Comparison of ENCODE assay signal across 1 cellular context in the genomic region with DNA sequence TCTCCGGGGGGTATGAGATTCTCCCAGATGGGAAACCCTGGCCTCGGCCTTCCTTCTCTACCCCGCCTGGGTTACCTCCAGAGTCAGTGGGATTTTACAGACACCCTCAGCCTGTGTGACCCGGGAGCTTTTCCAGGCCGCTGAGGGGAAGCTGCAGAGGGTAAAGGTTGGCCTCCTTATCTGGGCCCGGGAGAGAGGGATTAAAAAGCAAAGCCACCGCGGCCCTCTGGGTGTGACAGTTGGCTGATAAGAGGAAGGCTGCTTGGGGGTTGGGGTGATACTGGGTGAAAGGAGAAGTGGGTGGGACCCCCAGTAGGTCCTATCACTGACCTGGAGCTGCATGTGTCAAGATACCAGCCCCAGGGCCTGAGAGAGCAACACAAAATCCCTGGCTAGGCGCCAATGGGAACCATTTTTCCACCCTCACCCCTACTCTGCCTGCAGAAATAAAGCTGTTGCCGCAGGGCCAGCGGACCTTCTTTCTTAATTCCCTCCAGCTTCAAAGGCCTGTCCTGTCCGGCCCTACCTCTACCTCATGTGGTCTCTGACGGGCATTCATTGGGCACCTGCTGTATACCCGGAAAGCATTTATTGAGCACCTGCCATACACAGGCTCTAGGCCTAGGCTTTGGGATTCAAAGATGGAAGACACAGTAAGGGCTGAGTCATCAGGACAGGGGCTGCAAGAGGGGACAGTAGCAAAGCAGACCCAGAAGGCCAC.
TF ChIP-seq lines count a peak whose summit lies in the region.

No MANE protein-coding gene starts in this region.

TF ChIP-seq in GM23338, 12 proteins besides CTCF, POLR2A, EP300 and RAD21 (continued from another document):
- TF ChIP-seq, protein P1, sequence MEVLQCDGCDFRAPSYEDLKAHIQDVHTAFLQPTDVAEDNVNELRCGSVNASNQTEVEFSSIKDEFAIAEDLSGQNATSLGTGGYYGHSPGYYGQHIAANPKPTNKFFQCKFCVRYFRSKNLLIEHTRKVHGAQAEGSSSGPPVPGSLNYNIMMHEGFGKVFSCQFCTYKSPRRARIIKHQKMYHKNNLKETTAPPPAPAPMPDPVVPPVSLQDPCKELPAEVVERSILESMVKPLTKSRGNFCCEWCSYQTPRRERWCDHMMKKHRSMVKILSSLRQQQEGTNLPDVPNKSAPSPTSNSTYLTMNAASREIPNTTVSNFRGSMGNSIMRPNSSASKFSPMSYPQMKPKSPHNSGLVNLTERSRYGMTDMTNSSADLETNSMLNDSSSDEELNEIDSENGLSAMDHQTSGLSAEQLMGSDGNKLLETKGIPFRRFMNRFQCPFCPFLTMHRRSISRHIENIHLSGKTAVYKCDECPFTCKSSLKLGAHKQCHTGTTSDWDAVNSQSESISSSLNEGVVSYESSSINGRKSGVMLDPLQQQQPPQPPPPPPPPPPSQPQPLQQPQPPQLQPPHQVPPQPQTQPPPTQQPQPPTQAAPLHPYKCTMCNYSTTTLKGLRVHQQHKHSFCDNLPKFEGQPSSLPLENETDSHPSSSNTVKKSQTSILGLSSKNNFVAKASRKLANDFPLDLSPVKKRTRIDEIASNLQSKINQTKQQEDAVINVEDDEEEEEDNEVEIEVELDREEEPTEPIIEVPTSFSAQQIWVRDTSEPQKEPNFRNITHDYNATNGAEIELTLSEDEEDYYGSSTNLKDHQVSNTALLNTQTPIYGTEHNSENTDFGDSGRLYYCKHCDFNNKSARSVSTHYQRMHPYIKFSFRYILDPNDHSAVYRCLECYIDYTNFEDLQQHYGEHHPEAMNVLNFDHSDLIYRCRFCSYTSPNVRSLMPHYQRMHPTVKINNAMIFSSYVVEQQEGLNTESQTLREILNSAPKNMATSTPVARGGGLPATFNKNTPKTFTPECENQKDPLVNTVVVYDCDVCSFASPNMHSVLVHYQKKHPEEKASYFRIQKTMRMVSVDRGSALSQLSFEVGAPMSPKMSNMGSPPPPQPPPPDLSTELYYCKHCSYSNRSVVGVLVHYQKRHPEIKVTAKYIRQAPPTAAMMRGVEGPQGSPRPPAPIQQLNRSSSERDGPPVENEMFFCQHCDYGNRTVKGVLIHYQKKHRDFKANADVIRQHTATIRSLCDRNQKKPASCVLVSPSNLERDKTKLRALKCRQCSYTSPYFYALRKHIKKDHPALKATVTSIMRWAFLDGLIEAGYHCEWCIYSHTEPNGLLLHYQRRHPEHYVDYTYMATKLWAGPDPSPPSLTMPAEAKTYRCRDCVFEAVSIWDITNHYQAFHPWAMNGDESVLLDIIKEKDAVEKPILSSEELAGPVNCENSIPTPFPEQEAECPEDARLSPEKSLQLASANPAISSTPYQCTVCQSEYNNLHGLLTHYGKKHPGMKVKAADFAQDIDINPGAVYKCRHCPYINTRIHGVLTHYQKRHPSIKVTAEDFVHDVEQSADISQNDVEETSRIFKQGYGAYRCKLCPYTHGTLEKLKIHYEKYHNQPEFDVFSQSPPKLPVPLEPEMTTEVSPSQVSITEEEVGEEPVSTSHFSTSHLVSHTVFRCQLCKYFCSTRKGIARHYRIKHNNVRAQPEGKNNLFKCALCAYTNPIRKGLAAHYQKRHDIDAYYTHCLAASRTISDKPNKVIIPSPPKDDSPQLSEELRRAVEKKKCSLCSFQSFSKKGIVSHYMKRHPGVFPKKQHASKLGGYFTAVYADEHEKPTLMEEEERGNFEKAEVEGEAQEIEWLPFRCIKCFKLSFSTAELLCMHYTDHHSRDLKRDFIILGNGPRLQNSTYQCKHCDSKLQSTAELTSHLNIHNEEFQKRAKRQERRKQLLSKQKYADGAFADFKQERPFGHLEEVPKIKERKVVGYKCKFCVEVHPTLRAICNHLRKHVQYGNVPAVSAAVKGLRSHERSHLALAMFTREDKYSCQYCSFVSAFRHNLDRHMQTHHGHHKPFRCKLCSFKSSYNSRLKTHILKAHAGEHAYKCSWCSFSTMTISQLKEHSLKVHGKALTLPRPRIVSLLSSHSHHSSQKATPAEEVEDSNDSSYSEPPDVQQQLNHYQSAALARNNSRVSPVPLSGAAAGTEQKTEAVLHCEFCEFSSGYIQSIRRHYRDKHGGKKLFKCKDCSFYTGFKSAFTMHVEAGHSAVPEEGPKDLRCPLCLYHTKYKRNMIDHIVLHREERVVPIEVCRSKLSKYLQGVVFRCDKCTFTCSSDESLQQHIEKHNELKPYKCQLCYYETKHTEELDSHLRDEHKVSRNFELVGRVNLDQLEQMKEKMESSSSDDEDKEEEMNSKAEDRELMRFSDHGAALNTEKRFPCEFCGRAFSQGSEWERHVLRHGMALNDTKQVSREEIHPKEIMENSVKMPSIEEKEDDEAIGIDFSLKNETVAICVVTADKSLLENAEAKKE (CRISPR knock-in tag; IDR thresholded peaks at IDR 0.05): no peak
- TF ChIP-seq, protein P2, sequence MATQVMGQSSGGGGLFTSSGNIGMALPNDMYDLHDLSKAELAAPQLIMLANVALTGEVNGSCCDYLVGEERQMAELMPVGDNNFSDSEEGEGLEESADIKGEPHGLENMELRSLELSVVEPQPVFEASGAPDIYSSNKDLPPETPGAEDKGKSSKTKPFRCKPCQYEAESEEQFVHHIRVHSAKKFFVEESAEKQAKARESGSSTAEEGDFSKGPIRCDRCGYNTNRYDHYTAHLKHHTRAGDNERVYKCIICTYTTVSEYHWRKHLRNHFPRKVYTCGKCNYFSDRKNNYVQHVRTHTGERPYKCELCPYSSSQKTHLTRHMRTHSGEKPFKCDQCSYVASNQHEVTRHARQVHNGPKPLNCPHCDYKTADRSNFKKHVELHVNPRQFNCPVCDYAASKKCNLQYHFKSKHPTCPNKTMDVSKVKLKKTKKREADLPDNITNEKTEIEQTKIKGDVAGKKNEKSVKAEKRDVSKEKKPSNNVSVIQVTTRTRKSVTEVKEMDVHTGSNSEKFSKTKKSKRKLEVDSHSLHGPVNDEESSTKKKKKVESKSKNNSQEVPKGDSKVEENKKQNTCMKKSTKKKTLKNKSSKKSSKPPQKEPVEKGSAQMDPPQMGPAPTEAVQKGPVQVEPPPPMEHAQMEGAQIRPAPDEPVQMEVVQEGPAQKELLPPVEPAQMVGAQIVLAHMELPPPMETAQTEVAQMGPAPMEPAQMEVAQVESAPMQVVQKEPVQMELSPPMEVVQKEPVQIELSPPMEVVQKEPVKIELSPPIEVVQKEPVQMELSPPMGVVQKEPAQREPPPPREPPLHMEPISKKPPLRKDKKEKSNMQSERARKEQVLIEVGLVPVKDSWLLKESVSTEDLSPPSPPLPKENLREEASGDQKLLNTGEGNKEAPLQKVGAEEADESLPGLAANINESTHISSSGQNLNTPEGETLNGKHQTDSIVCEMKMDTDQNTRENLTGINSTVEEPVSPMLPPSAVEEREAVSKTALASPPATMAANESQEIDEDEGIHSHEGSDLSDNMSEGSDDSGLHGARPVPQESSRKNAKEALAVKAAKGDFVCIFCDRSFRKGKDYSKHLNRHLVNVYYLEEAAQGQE (IDR thresholded peaks at IDR 0.05; ENCODE audit: unreplicated experiment): no peak
